8 cellular contexts compared by ENCODE assay signal in the genomic region with DNA sequence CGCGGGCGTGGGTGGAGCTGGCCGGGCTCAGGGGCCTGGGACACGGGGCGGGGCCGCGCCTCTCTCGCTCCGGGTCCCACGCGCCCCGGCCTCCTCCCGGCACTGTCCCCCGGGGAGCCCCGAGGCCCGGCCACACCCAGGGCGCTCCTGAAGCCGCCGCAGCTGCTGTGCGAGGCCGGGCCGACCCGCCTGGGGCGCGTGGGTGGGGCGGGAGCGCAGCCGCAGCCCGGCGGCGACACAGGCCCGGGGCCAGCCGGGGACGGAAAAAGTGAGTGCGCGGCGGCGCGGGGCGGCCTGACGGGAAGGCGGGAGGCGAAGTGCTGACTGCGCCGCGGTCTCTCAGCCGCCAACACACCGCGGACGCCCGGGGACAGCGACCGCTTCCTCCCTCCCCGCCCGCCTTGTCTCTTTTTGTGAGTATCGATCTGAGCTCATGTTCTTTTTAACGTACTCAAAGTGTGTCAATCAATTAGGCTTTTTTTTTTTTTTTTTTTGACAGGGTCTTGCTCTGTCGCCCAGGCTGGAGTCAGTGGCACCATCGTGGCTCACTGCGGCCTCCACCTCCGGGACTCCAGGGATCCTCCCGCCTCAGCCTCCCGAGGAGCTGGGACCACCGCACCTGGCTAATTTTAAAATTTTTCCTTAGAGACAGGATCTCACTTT. TPM values are rescaled to one million over a fixed set of nuclear protein-coding genes. Genes with fewer than 3 reads are reported as not detected.
DNase-seq lines count a peak whose midpoint lies in the region; ATAC-seq, FAIRE-seq and TF ChIP-seq lines count a peak whose summit lies in the region.

No MANE protein-coding gene starts in this region.

- no peaks in the 10 kb centered on the region for H3K9me3 ChIP-seq in HEK293 (ENCODE audit: control insufficient read depth, insufficient read depth, low read depth, low read length)
- H3K9me3 ChIP-seq in NT2/D1 (ENCODE audit: insufficient read depth, low read length), result no peaks in the 10 kb centered on the region
- no peaks in the 10 kb centered on the region for H3K9me3 ChIP-seq in pancreas
- no peaks in the 10 kb centered on the region for H3K9me3 ChIP-seq in tibial nerve

- no peaks in the 10 kb centered on the region for H3K9me3 Mint-ChIP-seq in activated T-helper 17 cell treated with anti-CD3 and anti-CD28 coated beads, Interleukin-2, amount 50 U/mL, for 72 hours

- H3K4me3 ChIP-seq in HEK293 (ENCODE audit: low read depth, low read length) (peak overlapping the region; percentile 6), NT2/D1 (ENCODE audit: insufficient read length, low read depth) (peak overlapping the region; percentile 29), pancreas (peak overlapping the region in 3 of 4 donors; percentile 4 to 37 (median 31)), tibial nerve (peak overlapping the region; percentile 29 to 57 (median 42))

- H3K36me3 Mint-ChIP-seq in activated T-helper 17 cell treated with anti-CD3 and anti-CD28 coated beads, Interleukin-2, amount 50 U/mL, for 72 hours (ENCODE audit: low read depth), result peaks cover 31% of the 10 kb centered on the region

- peak; percentile 80 for ATAC-seq in activated T-helper 17 cell treated with anti-CD3 and anti-CD28 coated beads, Interleukin-2, amount 50 U/mL, for 72 hours (replicated peaks)
- ATAC-seq in pancreas, result peak; percentile 91 to 96 (median 94)

- WGBS in pancreas, 2 donors, result 4% methylated on average over 58 to 65 of the region's 65 CpGs
- WGBS in tibial nerve, 2 donors, result 9 to 11% methylated on average over 36 to 42 of the region's 65 CpGs

- H3K27me3 Mint-ChIP-seq in activated T-helper 17 cell treated with anti-CD3 and anti-CD28 coated beads, Interleukin-2, amount 50 U/mL, for 72 hours, result no peaks in the 10 kb centered on the region

- H3K4me3 Mint-ChIP-seq in activated T-helper 17 cell treated with anti-CD3 and anti-CD28 coated beads, Interleukin-2, amount 50 U/mL, for 72 hours, result peak overlapping the region; percentile 71

- CTCF ChIA-PET in HEK293 (lab: Yijun Ruan, JAX), result interaction anchor here (0.6 to 0.7 kb wide), 2 partner anchors 14 to 742 kb away, joined by 3 to 4 read pairs; a partner anchor contains a TSS

- peak overlapping the region; percentile 69 for H3K9ac ChIP-seq in NT2/D1 (ENCODE audit: insufficient read length, low read depth)

- H3K27ac ChIP-seq in HEK293 (ENCODE audit: extremely low read depth, low read depth, low read length), result peak overlapping the region; percentile 46; the same call in 1 of the 2 replicates
- no peak overlapping the region for H3K27ac ChIP-seq in pancreas
- H3K27ac ChIP-seq in tibial nerve, result peak overlapping the region; percentile 63 to 85 (median 78)

- DNase-seq in NT2/D1 (ENCODE audit: low read depth, low spot score) (peak; percentile 15), frontal cortex (ENCODE audit: low spot score in 2 of 2) (peak; percentile 69 to 82), pancreas (peak; percentile 55 to 92 (median 76)), tibial nerve (ENCODE audit: low spot score in 2 of 2) (peak; percentile 37 to 62), NCI-H1105 treated with DMSO at 0.1 percent for 48 hours (lab: John Stamatoyannopoulos, UW) (no peak)

- POLR2A ChIA-PET in HEK293 (lab: Yijun Ruan, JAX), result interaction anchor here (0.6 to 1.4 kb wide), 7 partner anchors 8 to 426 kb away, joined by 3 to 7 read pairs (median 4); no protein-coding TSS in a partner anchor

- FAIRE-seq in frontal cortex (lab: Jason Lieb, UNC), result no peak
- FAIRE-seq in pancreas (lab: Jason Lieb, UNC), result no peak

- peak in 1 of 2 donors; percentile 67 for TF ChIP-seq EP300 in tibial nerve (IDR thresholded peaks at IDR 0.05)

- TF ChIP-seq POLR2A in GM10847 (IDR thresholded peaks at IDR 0.05; ENCODE audit: extremely low read depth, insufficient read length), result peak; percentile 18
- TF ChIP-seq POLR2A in tibial nerve (IDR thresholded peaks at IDR 0.05), result no peak

- H3K4me1 ChIP-seq in HEK293 (ENCODE audit: control insufficient read depth, insufficient read depth, low read length) (no peaks in the 10 kb centered on the region), NT2/D1 (ENCODE audit: insufficient read depth, insufficient read length) (peaks cover 10% of the 10 kb centered on the region), pancreas (peaks cover 0 to 7% (median 0%) of the 10 kb centered on the region in 3 donors), tibial nerve (peaks cover 0 to 33% (median 16%) of the 10 kb centered on the region in 4 donors)

- H3K27ac Mint-ChIP-seq in activated T-helper 17 cell treated with anti-CD3 and anti-CD28 coated beads, Interleukin-2, amount 50 U/mL, for 72 hours, result peak overlapping the region; percentile 56

- H3K4me1 Mint-ChIP-seq in activated T-helper 17 cell treated with anti-CD3 and anti-CD28 coated beads, Interleukin-2, amount 50 U/mL, for 72 hours, result peaks cover 24% of the 10 kb centered on the region

- H3K36me3 ChIP-seq in HEK293 (ENCODE audit: control insufficient read depth in 2 of 2, insufficient read depth in 1 of 2, low read length in 2 of 2) (no peaks in the 10 kb centered on the region), NT2/D1 (ENCODE audit: insufficient read depth, insufficient read length, low read length) (no peaks in the 10 kb centered on the region), pancreas (no peaks in the 10 kb centered on the region), tibial nerve (no peaks in the 10 kb centered on the region)

- H3K27me3 ChIP-seq in NT2/D1 (ENCODE audit: insufficient read depth, insufficient read length) (peaks cover 12% of the 10 kb centered on the region), pancreas (no peaks in the 10 kb centered on the region), tibial nerve (peaks cover 0 to 3% of the 10 kb centered on the region in 2 donors)

- TF ChIP-seq CTCF in HEK293 (tag by site-specific recombination; IDR thresholded peaks at IDR 0.05) (no peak), pancreas (IDR thresholded peaks at IDR 0.05) (no peak), tibial nerve (IDR thresholded peaks at IDR 0.05) (peak in 4 of 5 experiments; percentile 11 to 61 (median 37))

- intact Hi-C loops in pancreas (cut with DNase I), result no loop called here

TF ChIP-seq in HEK293, 187 proteins besides CTCF, POLR2A, EP300 and RAD21 (continues in another document):
- 0 out of 2 replicates have a peak, but pooled peaks have one; percentile 38 for TF ChIP-seq KLF8 (tag by site-specific recombination; IDR thresholded peaks at IDR 0.05)
- TF ChIP-seq SCRT1 (tag by site-specific recombination; IDR thresholded peaks at IDR 0.05; ENCODE audit: borderline replicate concordance), result no peak
- peak; percentile 40; the same call in 1 of the 2 replicates for TF ChIP-seq ZNF660 (tag by site-specific recombination; IDR thresholded peaks at IDR 0.05)
- no peak for TF ChIP-seq ZBTB1 (tag by site-specific recombination; IDR thresholded peaks at IDR 0.05)
- TF ChIP-seq ZBTB20 (tag by site-specific recombination; IDR thresholded peaks at IDR 0.05), result peak; percentile 39; the same call in 1 of the 2 replicates
- TF ChIP-seq, protein P1, sequence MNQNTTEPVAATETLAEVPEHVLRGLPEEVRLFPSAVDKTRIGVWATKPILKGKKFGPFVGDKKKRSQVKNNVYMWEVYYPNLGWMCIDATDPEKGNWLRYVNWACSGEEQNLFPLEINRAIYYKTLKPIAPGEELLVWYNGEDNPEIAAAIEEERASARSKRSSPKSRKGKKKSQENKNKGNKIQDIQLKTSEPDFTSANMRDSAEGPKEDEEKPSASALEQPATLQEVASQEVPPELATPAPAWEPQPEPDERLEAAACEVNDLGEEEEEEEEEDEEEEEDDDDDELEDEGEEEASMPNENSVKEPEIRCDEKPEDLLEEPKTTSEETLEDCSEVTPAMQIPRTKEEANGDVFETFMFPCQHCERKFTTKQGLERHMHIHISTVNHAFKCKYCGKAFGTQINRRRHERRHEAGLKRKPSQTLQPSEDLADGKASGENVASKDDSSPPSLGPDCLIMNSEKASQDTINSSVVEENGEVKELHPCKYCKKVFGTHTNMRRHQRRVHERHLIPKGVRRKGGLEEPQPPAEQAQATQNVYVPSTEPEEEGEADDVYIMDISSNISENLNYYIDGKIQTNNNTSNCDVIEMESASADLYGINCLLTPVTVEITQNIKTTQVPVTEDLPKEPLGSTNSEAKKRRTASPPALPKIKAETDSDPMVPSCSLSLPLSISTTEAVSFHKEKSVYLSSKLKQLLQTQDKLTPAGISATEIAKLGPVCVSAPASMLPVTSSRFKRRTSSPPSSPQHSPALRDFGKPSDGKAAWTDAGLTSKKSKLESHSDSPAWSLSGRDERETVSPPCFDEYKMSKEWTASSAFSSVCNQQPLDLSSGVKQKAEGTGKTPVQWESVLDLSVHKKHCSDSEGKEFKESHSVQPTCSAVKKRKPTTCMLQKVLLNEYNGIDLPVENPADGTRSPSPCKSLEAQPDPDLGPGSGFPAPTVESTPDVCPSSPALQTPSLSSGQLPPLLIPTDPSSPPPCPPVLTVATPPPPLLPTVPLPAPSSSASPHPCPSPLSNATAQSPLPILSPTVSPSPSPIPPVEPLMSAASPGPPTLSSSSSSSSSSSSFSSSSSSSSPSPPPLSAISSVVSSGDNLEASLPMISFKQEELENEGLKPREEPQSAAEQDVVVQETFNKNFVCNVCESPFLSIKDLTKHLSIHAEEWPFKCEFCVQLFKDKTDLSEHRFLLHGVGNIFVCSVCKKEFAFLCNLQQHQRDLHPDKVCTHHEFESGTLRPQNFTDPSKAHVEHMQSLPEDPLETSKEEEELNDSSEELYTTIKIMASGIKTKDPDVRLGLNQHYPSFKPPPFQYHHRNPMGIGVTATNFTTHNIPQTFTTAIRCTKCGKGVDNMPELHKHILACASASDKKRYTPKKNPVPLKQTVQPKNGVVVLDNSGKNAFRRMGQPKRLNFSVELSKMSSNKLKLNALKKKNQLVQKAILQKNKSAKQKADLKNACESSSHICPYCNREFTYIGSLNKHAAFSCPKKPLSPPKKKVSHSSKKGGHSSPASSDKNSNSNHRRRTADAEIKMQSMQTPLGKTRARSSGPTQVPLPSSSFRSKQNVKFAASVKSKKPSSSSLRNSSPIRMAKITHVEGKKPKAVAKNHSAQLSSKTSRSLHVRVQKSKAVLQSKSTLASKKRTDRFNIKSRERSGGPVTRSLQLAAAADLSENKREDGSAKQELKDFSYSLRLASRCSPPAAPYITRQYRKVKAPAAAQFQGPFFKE (tag by site-specific recombination; IDR thresholded peaks at IDR 0.05; ENCODE audit: borderline replicate concordance), result no peak

RNA-seq across cellular contexts. Expression of a gene that starts 14.5 kb away (rescaled TPM):
- total RNA-seq in activated T-helper 17 cell treated with anti-CD3 and anti-CD28 coated beads, Interleukin-2, amount 50 U/mL, for 72 hours, result 10 to 100 TPM; 13.1 to 77.6 TPM
- 0.41 TPM for total RNA-seq in frontal cortex
- under 1 TPM in 5 of 6 donors, not detected in 1; 0.14 to 0.63 (median 0.29) TPM for total RNA-seq in pancreas
- under 1 TPM; 0.09 to 0.23 TPM for polyA plus RNA-seq in pancreas
- under 1 TPM in 3 of 4 donors, not detected in 1; 0.22 to 0.60 (median 0.42) TPM for total RNA-seq in tibial nerve

RNA-seq across cellular contexts. Expression of a gene that starts 25.3 kb away (rescaled TPM):
- total RNA-seq in activated T-helper 17 cell treated with anti-CD3 and anti-CD28 coated beads, Interleukin-2, amount 50 U/mL, for 72 hours, result under 1 TPM in 1 of 2 donors, not detected in 1; 0.58 TPM
- 2.4 TPM for total RNA-seq in frontal cortex
- not detected for total RNA-seq in pancreas
- under 1 TPM; 0.02 to 0.19 TPM for polyA plus RNA-seq in pancreas
- total RNA-seq in tibial nerve, result not detected

RNA-seq across cellular contexts. Expression of a gene that starts 35.2 kb away (rescaled TPM):
- total RNA-seq in activated T-helper 17 cell treated with anti-CD3 and anti-CD28 coated beads, Interleukin-2, amount 50 U/mL, for 72 hours, result 1 to 10 TPM; 1.1 to 9.8 TPM
- total RNA-seq in frontal cortex (1.6 TPM), pancreas (not detected), tibial nerve (1 to 10 TPM in 2 of 4 donors, not detected in 2; 1.1 to 1.6 TPM)
- polyA plus RNA-seq in pancreas, result under 1 TPM; 0.31 to 0.42 TPM

Comparison
In these comparisons a context has a peak if more than half of its experiments do, and no peak if none do; other contexts are left out.
1. H3K27ac ChIP-seq: peak in HEK293 (single experiment) and tibial nerve (4 of 4); none in pancreas (0 of 4).
2. CTCF ChIP-seq: peak in tibial nerve (4 of 5); none in HEK293 (single experiment) and pancreas (0 of 4).
3. Peak in every context shown above with its lines, with median percentiles within 50 percentile points of each other: H3K4me3 ChIP-seq.